ENCODE assay signal across 17 cellular contexts in genomic region chr18:79478484-79479113, GRCh38.
DNase-seq lines count a peak whose midpoint lies in the region; ATAC-seq and TF ChIP-seq lines count a peak whose summit lies in the region.
"Had no signal": no experiment of that assay in that cellular context is flagged by ENCODE, and none has a peak within 500 bp of the region (broad histone marks: within the 10 kb centered on the region; RNA-seq: fewer than 3 reads in every experiment).

No MANE protein-coding gene starts in this region.

- no peak overlapping the region for H3K27ac ChIP-seq in left ventricle myocardium inferior (replicated peaks)
- H3K27ac ChIP-seq: ascending aorta, heart right ventricle had no signal

- H3K4me3 Mint-ChIP-seq in CD14-positive monocyte: no peak overlapping the region

- peak overlapping the region; percentile 31 for H3K4me2 ChIP-seq in Loucy (ENCODE audit: low read depth, low read length, poor library complexity, severe bottlenecking)

- ATAC-seq in HG03571 (IDR thresholded peaks at IDR 0.05; ENCODE audit: unreplicated experiment) (no peak), HG03460 (IDR thresholded peaks at IDR 0.05; ENCODE audit: unreplicated experiment) (no peak), HG02623 (IDR thresholded peaks at IDR 0.05; ENCODE audit: unreplicated experiment) (no peak)
- ATAC-seq: activated CD4-positive, CD25-positive, alpha-beta regulatory T cell treated with anti-CD3 and anti-CD28 coated beads, Interleukin-2, amount 50 U/mL, for 24 hours; PC-3 had no signal

- TF ChIP-seq CTCF in CD14-positive monocyte (IDR thresholded peaks at IDR 0.05) (no peak), Loucy (conservative IDR thresholded peaks at IDR 0.05; ENCODE audit: low read length) (no peak), left ventricle myocardium inferior (IDR thresholded peaks at IDR 0.05; ENCODE audit: borderline replicate concordance) (no peak)

- no peaks in the 10 kb centered on the region for H3K36me3 ChIP-seq in Loucy (ENCODE audit: insufficient read depth, low read length)
- peaks cover 6% of the 10 kb centered on the region for H3K36me3 ChIP-seq in left ventricle myocardium inferior

- H3K9me2 ChIP-seq in Loucy (replicated peaks; ENCODE audit: low read depth, low read length): no peaks in the 10 kb centered on the region

- H3K9ac ChIP-seq in Loucy (ENCODE audit: low read depth, low read length, poor library complexity, severe bottlenecking): no peak overlapping the region

- H3K4me1 ChIP-seq in Loucy (ENCODE audit: insufficient read depth, low read length, poor library complexity, severe bottlenecking): peaks cover 3% of the 10 kb centered on the region
- H3K4me1 ChIP-seq in left ventricle myocardium inferior: no peaks in the 10 kb centered on the region
- H3K4me1 ChIP-seq: ascending aorta, heart right ventricle had no signal

- no peaks in the 10 kb centered on the region for H4K20me1 ChIP-seq in Loucy (ENCODE audit: insufficient read depth, low read length, poor library complexity, severe bottlenecking)

- H3K79me2 ChIP-seq in Loucy (ENCODE audit: insufficient read depth, low read length): no peaks in the 10 kb centered on the region

- H3K4me3 ChIP-seq in Loucy (ENCODE audit: low read length, poor library complexity, severe bottlenecking) (no peak overlapping the region), left ventricle myocardium inferior (no peak overlapping the region)
- H3K4me3 ChIP-seq: ascending aorta, heart right ventricle had no signal

- H2AFZ ChIP-seq in Loucy (ENCODE audit: low read length): no peak overlapping the region

- H3K27me3 Mint-ChIP-seq in CD14-positive monocyte (ENCODE audit: low read depth in 3 of 3): peaks cover 0 to 1% (median 0%) of the 10 kb centered on the region in 3 donors

- H3K9me3 Mint-ChIP-seq in CD14-positive monocyte: peaks cover 0 to 11% (median 3%) of the 10 kb centered on the region in 7 donors

- peak; percentile 30 for DNase-seq in CD14-positive monocyte (ENCODE audit: low spot score)
- peak; percentile 12 for DNase-seq in left ventricle myocardium inferior
- peak; percentile 74 for DNase-seq in posterior vena cava (ENCODE audit: low spot score)
- no peak for DNase-seq in DMS 273 (lab: John Stamatoyannopoulos, UW; ENCODE audit: unreplicated experiment)
- DNase-seq: activated effector memory CD4-positive, alpha-beta T cell treated with Interleukin-2 at 50 U/mL for 16 hours; heart right ventricle; NCI-H1417 treated with DMSO at 0.1 percent for 48 hours; NCI-H748 treated with DMSO at 0.1 percent for 48 hours; nucleus accumbens; PC-3; stimulated activated CD4-positive, alpha-beta T cell treated with anti-CD3 and anti-CD28 coated beads, Interleukin-1b, Interleukin-23, amount 100 ng/mL, for 48 hours had no signal

- H3K27ac Mint-ChIP-seq in CD14-positive monocyte: peak overlapping the region in 1 of 7 donors; percentile 63

- peaks cover 8 to 29% of the 10 kb centered on the region in 2 donors for H3K36me3 Mint-ChIP-seq in CD14-positive monocyte

- H3F3A ChIP-seq in Loucy (ENCODE audit: low read depth): no peaks in the 10 kb centered on the region

- H3K4me1 Mint-ChIP-seq in CD14-positive monocyte: no peaks in the 10 kb centered on the region

- H3K9me3 ChIP-seq in Loucy (ENCODE audit: insufficient read depth, low read depth, low read length): no peaks in the 10 kb centered on the region
- no peaks in the 10 kb centered on the region for H3K9me3 ChIP-seq in left ventricle myocardium inferior (replicated peaks)
- H3K9me3 ChIP-seq: ascending aorta had no signal

- intact Hi-C loops in CD14-positive monocyte (cut with micrococcal nuclease): no loop called here
- intact Hi-C loops in left ventricle myocardium inferior (cut with micrococcal nuclease): no loop called here
- intact Hi-C loops in posterior vena cava (cut with DNase I): no loop called here

- no peaks in the 10 kb centered on the region for H3K27me3 ChIP-seq in Loucy (ENCODE audit: insufficient read depth, low read length, poor library complexity, severe bottlenecking)
- H3K27me3 ChIP-seq in left ventricle myocardium inferior (ENCODE audit: low read depth): no peaks in the 10 kb centered on the region
- H3K27me3 ChIP-seq: ascending aorta, heart right ventricle had no signal
